12 cellular contexts compared by ENCODE assay signal in the genomic region with DNA sequence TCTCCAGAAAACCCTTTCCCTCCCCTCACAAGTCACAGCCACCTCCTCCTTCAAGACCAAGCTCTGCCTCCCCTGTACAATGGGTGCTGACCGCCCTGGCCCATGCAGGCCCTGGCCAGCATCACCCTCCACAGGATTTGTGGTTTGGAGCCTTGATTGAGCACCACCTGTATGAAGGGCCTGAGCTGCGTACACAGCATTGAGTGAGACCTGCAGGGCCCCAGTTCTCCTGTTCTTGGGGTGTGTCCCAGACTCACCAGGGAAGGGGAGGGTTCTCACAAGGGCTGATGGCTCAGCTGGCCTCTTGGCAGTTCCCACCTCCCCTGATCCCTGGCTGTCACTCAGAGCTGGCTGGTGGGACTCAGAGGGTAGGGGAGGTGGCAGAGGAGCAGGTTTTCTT.
"Had no signal": no experiment of that assay in that cellular context is flagged by ENCODE, and none has a peak within 500 bp of the region (broad histone marks: within the 10 kb centered on the region; RNA-seq: fewer than 3 reads in every experiment).

No MANE protein-coding gene starts in this region.

- H3K36me3 ChIP-seq: stomach, uterus had no signal

- H3K4me3 ChIP-seq: stomach, uterus had no signal

- H3K36me3 Mint-ChIP-seq: mesothelial cell of epicardium had no signal

- H3K27me3 ChIP-seq: stomach, uterus had no signal

- ATAC-seq: activated T-cell treated with anti-CD3 and anti-CD28 coated beads, Interleukin-2, amount 50 U/mL, for 4 hours had no signal

- H3K9me3 Mint-ChIP-seq: activated T-cell treated with anti-CD3 and anti-CD28 coated beads, Interleukin-2, amount 50 U/mL, for 4 hours; mesothelial cell of epicardium had no signal

- H3K9me3 ChIP-seq: stomach, uterus had no signal

- H3K4me3 Mint-ChIP-seq: activated T-cell treated with anti-CD3 and anti-CD28 coated beads, Interleukin-2, amount 50 U/mL, for 4 hours; mesothelial cell of epicardium had no signal

- H3K27ac Mint-ChIP-seq: mesothelial cell of epicardium had no signal

- DNase-seq: activated CD4-positive, alpha-beta T cell treated with anti-CD3 and anti-CD28 coated beads for 1 hour; activated CD4-positive, alpha-beta T cell treated with anti-CD3 and anti-CD28 coated beads, Interleukin-2, amount 50 U/mL, for 48 hours; activated T-cell treated with anti-CD3 and anti-CD28 coated beads, Interleukin-2, amount 50 U/mL, for 4 hours; cortex of kidney; effector memory CD4-positive, alpha-beta T cell; islet precursor cell; nucleus accumbens; stimulated activated CD4-positive, alpha-beta T cell treated with anti-CD3 and anti-CD28 coated beads, Interleukin-4, amount 100 ng/mL, for 1 hour; stimulated activated CD8-positive, alpha-beta memory T cell treated with anti-CD3 and anti-CD28 coated beads, Interleukin-4, amount 100 ng/mL, for 48 hours; stomach had no signal
